22 cellular contexts compared by ENCODE assay signal in genomic region chr5:175025046-175025445, GRCh38.
"Had no signal": no experiment of that assay in that cellular context is flagged by ENCODE, and none has a peak within 500 bp of the region (broad histone marks: within the 10 kb centered on the region; RNA-seq: fewer than 3 reads in every experiment).

No MANE protein-coding gene starts in this region.

- ATAC-seq: activated CD4-positive, alpha-beta T cell treated with anti-CD3 and anti-CD28 coated beads for 36 hours; activated T-cell treated with anti-CD3 and anti-CD28 coated beads, Interleukin-2, amount 50 U/mL, for 72 hours; heart left ventricle; left cardiac atrium; natural killer cell; T-helper 17 cell had no signal

- H3K27me3 Mint-ChIP-seq: activated B cell treated with CpG ODN at 0.5 μM for 24 hours had no signal

- H3K4me1 ChIP-seq: colonic mucosa, heart left ventricle had no signal

- H3K9me3 Mint-ChIP-seq: activated B cell treated with CpG ODN at 0.5 μM for 24 hours had no signal

- H3K4me3 Mint-ChIP-seq: activated B cell treated with CpG ODN at 0.5 μM for 24 hours; activated CD4-positive, alpha-beta memory T cell treated with anti-CD3 and anti-CD28 coated beads for 36 hours; activated CD4-positive, alpha-beta T cell treated with anti-CD3 and anti-CD28 coated beads for 36 hours; activated naive CD4-positive, alpha-beta T cell treated with anti-CD3 and anti-CD28 coated beads for 36 hours; activated naive CD8-positive, alpha-beta T cell treated with anti-CD3 and anti-CD28 coated beads, Interleukin-2, amount 10 ng/mL, durations not matched to agents 7 days and 5 days; activated T-cell treated with anti-CD3 and anti-CD28 coated beads, Interleukin-2, amount 50 U/mL, for 72 hours; endodermal cell; natural killer cell; T-helper 17 cell had no signal

- H3K4me1 Mint-ChIP-seq: activated B cell treated with CpG ODN at 0.5 μM for 24 hours; activated CD4-positive, alpha-beta T cell treated with anti-CD3 and anti-CD28 coated beads for 36 hours; activated naive CD8-positive, alpha-beta T cell treated with anti-CD3 and anti-CD28 coated beads, Interleukin-2, amount 10 ng/mL, durations not matched to agents 7 days and 5 days; endodermal cell; natural killer cell; T-helper 17 cell had no signal

- H3K27ac ChIP-seq: colonic mucosa, heart left ventricle, upper lobe of left lung had no signal

- DNase-seq: activated B cell treated with CpG ODN at 0.5 μM for 24 hours; activated CD4-positive, alpha-beta memory T cell treated with anti-CD3 and anti-CD28 coated beads for 36 hours; activated CD4-positive, alpha-beta T cell treated with anti-CD3 and anti-CD28 coated beads for 36 hours; activated effector memory CD4-positive, alpha-beta T cell treated with Interleukin-2 at 50 U/mL for 16 hours; activated naive CD4-positive, alpha-beta T cell treated with anti-CD3 and anti-CD28 coated beads for 36 hours; activated naive CD8-positive, alpha-beta T cell treated with anti-CD3 and anti-CD28 coated beads, Interleukin-2, amount 10 ng/mL, durations not matched to agents 7 days and 5 days; activated T-cell treated with anti-CD3 and anti-CD28 coated beads, Interleukin-2, amount 50 U/mL, for 72 hours; amniotic stem cell; central memory CD4-positive, alpha-beta T cell; colonic mucosa; endodermal cell; esophagus squamous epithelium; heart left ventricle; islet precursor cell; left cardiac atrium; midbrain; natural killer cell; stimulated activated CD4-positive, alpha-beta T cell treated with anti-CD3 and anti-CD28 coated beads, Interleukin-4, amount 100 ng/mL, for 24 hours; stimulated activated naive CD4-positive, alpha-beta T cell treated with Interleukin-2 at 50 U/mL for 16 hours; T-helper 17 cell; upper lobe of left lung had no signal

- H3K4me3 ChIP-seq: colonic mucosa, esophagus squamous epithelium, heart left ventricle, upper lobe of left lung had no signal

- H3K27ac Mint-ChIP-seq: activated B cell treated with CpG ODN at 0.5 μM for 24 hours; activated CD4-positive, alpha-beta memory T cell treated with anti-CD3 and anti-CD28 coated beads for 36 hours; activated CD4-positive, alpha-beta T cell treated with anti-CD3 and anti-CD28 coated beads for 36 hours; activated naive CD4-positive, alpha-beta T cell treated with anti-CD3 and anti-CD28 coated beads for 36 hours; activated naive CD8-positive, alpha-beta T cell treated with anti-CD3 and anti-CD28 coated beads, Interleukin-2, amount 10 ng/mL, durations not matched to agents 7 days and 5 days; activated T-cell treated with anti-CD3 and anti-CD28 coated beads, Interleukin-2, amount 50 U/mL, for 72 hours; endodermal cell; natural killer cell; progenitor cell of endocrine pancreas; T-helper 17 cell had no signal

- H3K9me3 ChIP-seq: colonic mucosa, esophagus squamous epithelium, upper lobe of left lung had no signal

- H3K36me3 ChIP-seq: colonic mucosa, esophagus squamous epithelium, heart left ventricle, upper lobe of left lung had no signal

- H3K27me3 ChIP-seq: colonic mucosa, esophagus squamous epithelium, heart left ventricle, upper lobe of left lung had no signal

- H3K36me3 Mint-ChIP-seq: activated naive CD8-positive, alpha-beta T cell treated with anti-CD3 and anti-CD28 coated beads, Interleukin-2, amount 10 ng/mL, durations not matched to agents 7 days and 5 days; natural killer cell had no signal
